Comparison of ENCODE assay signal across 15 cellular contexts in the genomic region with DNA sequence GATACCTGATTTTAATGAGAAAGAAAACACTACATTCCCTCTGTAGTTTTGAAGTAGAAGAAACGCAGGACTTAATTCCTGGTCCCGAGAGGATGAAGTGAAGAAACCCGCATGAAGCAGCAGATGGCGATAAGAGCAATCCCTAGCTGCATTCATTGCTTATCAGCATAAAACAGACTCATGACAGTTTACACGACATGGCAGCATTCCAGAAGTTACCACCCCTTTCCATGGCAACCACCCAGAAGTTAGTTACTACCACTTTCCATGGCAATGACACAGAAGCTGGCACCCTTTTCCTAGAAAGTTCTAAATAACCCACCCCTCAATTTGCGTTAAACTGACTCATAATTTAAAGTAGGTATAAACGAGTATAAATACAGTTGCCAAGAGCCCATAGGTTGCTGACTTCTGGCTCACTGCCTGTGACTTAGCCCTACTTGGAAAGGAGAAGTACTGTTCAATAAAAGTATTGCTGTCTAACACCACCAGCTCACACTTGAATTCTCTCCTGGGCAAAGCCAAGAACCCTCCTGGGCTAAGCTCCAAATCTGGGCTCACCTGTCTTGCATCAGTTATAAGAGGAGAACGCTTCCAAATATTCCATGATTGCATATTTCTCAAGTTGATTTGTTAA. TPM values are rescaled to one million over a fixed set of nuclear protein-coding genes. Genes with fewer than 3 reads are reported as not detected.
DNase-seq lines count a peak whose midpoint lies in the region; ATAC-seq, FAIRE-seq and TF ChIP-seq lines count a peak whose summit lies in the region.
"Had no signal": no experiment of that assay in that cellular context is flagged by ENCODE, and none has a peak within 500 bp of the region (broad histone marks: within the 10 kb centered on the region; RNA-seq: fewer than 3 reads in every experiment).

No MANE protein-coding gene starts in this region.

- H3K4me1 ChIP-seq in K562 (replicated peaks in 1 of 2; ENCODE audit: control insufficient read depth in 2 of 2, insufficient read depth in 2 of 2, low read length in 2 of 2) = peaks cover 6 to 28% of the 10 kb centered on the region in 2 experiments; a peak in 4 of 5 replicates
- H3K4me1 ChIP-seq in left lung = no peaks in the 10 kb centered on the region
- H3K4me1 ChIP-seq in suprapubic skin = no peaks in the 10 kb centered on the region
- H3K4me1 ChIP-seq: spleen had no signal

- peak in 1 of 2 experiments; percentile 28; a peak in 1 of 4 replicates for TF ChIP-seq RAD21 in K562 (CRISPR knock-in tag; conservative IDR thresholded peaks at IDR 0.05 in 1 of 2, IDR thresholded peaks at IDR 0.05 in 1 of 2)

- H3K9ac ChIP-seq in K562 (ENCODE audit: insufficient read depth in 1 of 2, low read depth in 2 of 2, low read length in 2 of 2) = peak overlapping the region in 1 of 2 experiments; percentile 48; a peak in 2 of 4 replicates

- peak overlapping the region; percentile 53 for H2AFZ ChIP-seq in K562 (ENCODE audit: low read depth, low read length)

- H3K4me3 ChIP-seq in LNCaP clone FGC (ENCODE audit: low read depth, low read length) = no peak overlapping the region
- no peak overlapping the region for H3K4me3 ChIP-seq in K562
- no peak overlapping the region for H3K4me3 ChIP-seq in left lung
- no peak overlapping the region for H3K4me3 ChIP-seq in suprapubic skin
- H3K4me3 ChIP-seq: cardiac muscle cell, spleen had no signal

- ATAC-seq in K562 = peak; percentile 81
- ATAC-seq in left lung = peak; percentile 66
- ATAC-seq in GM21526 (IDR thresholded peaks at IDR 0.05; ENCODE audit: low FRiP score, unreplicated experiment) = no peak
- no peak for ATAC-seq in GM21367 (IDR thresholded peaks at IDR 0.05; ENCODE audit: unreplicated experiment)
- ATAC-seq: activated CD4-positive, alpha-beta T cell treated with anti-CD3 and anti-CD28 coated beads for 36 hours had no signal

- in situ Hi-C loops in K562 (cut with MboI) = no loop called here
- in situ Hi-C loops in GM13977 (cut with MboI; ENCODE audit: low pct_unique_long_range_greater_than_20kb, low sequenced_read_pairs, unreplicated experiment) = no loop called here

- TF ChIP-seq CTCF in LNCaP clone FGC (IDR thresholded peaks at IDR 0.05; ENCODE audit: control insufficient read depth, extremely low read depth, insufficient read depth) = 0 out of 2 replicates have a peak, but pooled peaks have one; percentile 16
- TF ChIP-seq CTCF in K562 (IDR thresholded peaks at IDR 0.05 in 2 of 3, conservative IDR thresholded peaks at IDR 0.05 in 1 of 3; ENCODE audit: insufficient read depth in 2 of 3, low read depth in 1 of 3, low read length in 3 of 3) = peak in 2 of 3 experiments; percentile 23 to 32; a peak in 3 of 6 replicates
- no peak for TF ChIP-seq CTCF in left lung (IDR thresholded peaks at IDR 0.05)
- no peak for TF ChIP-seq CTCF in GM13977 (IDR thresholded peaks at IDR 0.05; ENCODE audit: extremely low read depth, insufficient read depth, missing control alignments)
- no peak for TF ChIP-seq CTCF in suprapubic skin (IDR thresholded peaks at IDR 0.05)

- H3K27ac ChIP-seq in K562 (ENCODE audit: extremely low read depth, low read depth, low read length) = peak overlapping the region; percentile 77
- no peak overlapping the region for H3K27ac ChIP-seq in left lung
- no peak overlapping the region for H3K27ac ChIP-seq in suprapubic skin
- H3K27ac ChIP-seq: cardiac muscle cell, spleen had no signal

- WGBS in K562 (ENCODE audit: insufficient coverage, low coverage, missing lambda C conversion rate) = 4% methylated on average over 8 of the region's 8 CpGs
- 23% methylated on average over 8 of the region's 8 CpGs for WGBS in suprapubic skin

- TF ChIP-seq EP300 in K562 (IDR thresholded peaks at IDR 0.05; ENCODE audit: low read length) (peak; percentile 97), suprapubic skin (IDR thresholded peaks at IDR 0.05) (no peak)

- H3K9me1 ChIP-seq in K562 (ENCODE audit: control insufficient read depth, insufficient read depth, low read length) = no peaks in the 10 kb centered on the region

- no peaks in the 10 kb centered on the region for H3K79me2 ChIP-seq in K562 (ENCODE audit: control insufficient read depth, insufficient read depth, low read length)

- H3K9me3 ChIP-seq in K562 (replicated peaks; ENCODE audit: control insufficient read depth, insufficient read depth, low read depth, low read length) (no peaks in the 10 kb centered on the region), left lung (no peaks in the 10 kb centered on the region), suprapubic skin (no peaks in the 10 kb centered on the region)
- H3K9me3 ChIP-seq: spleen had no signal

- DNase-seq in DMS79 (lab: John Stamatoyannopoulos, UW) (peak; percentile 47), LNCaP clone FGC (ENCODE audit: low read depth) (no peak), K562 (ENCODE audit: extremely low read depth in 1 of 4, low spot score in 3 of 4) (peak; percentile 63 to 84 (median 70)), left lung (no peak), GM13977 (ENCODE audit: low spot score) (no peak), suprapubic skin (ENCODE audit: low spot score in 2 of 2) (no peak)
- DNase-seq: activated CD4-positive, alpha-beta T cell treated with anti-CD3 and anti-CD28 coated beads for 36 hours; kidney glomerular epithelial cell; SIG-M5; spleen had no signal

- H3K27me3 ChIP-seq in K562 (ENCODE audit: control insufficient read depth in 2 of 2, insufficient read depth in 2 of 2, low read length in 2 of 2) (no peaks in the 10 kb centered on the region), left lung (peaks cover 0 to 12% of the 10 kb centered on the region in 2 donors), suprapubic skin (no peaks in the 10 kb centered on the region)
- H3K27me3 ChIP-seq: cardiac muscle cell had no signal

- CTCF ChIA-PET in K562 (lab: Yijun Ruan, JAX; ENCODE audit: low intra/inter-chr PET ratio) = no interaction called here

- POLR2A ChIA-PET in K562 (lab: Yijun Ruan, JAX) = no interaction called here

- H3K4me2 ChIP-seq in K562 (ENCODE audit: insufficient read depth, low read length) = peak overlapping the region; percentile 52

- BruUV-seq in K562 (replicated peaks; lab: Mats Ljungman, UMichigan) = no TSS peak

- H4K20me1 ChIP-seq in K562 (replicated peaks; ENCODE audit: control insufficient read depth, insufficient read depth, low read length) = no peaks in the 10 kb centered on the region

- TF ChIP-seq POLR2A in K562 (conservative IDR thresholded peaks at IDR 0.05) = no peak
- no peak for TF ChIP-seq POLR2A in suprapubic skin (IDR thresholded peaks at IDR 0.05)

- intact Hi-C loops in K562 (cut with micrococcal nuclease) (no loop called here), left lung (cut with DNase I) (no loop called here)

- peak; percentile 98 for FAIRE-seq in K562 (lab: Jason Lieb, UNC)
- FAIRE-seq: GM12892 had no signal

- H3K36me3 ChIP-seq in K562 (ENCODE audit: control insufficient read depth, insufficient read depth, low read length) = no peaks in the 10 kb centered on the region
- no peaks in the 10 kb centered on the region for H3K36me3 ChIP-seq in left lung
- H3K36me3 ChIP-seq in suprapubic skin = no peaks in the 10 kb centered on the region
- H3K36me3 ChIP-seq: cardiac muscle cell, spleen had no signal

TF ChIP-seq in K562, 482 proteins besides CTCF, POLR2A, EP300 and RAD21 (continues in another document):
- TF ChIP-seq, protein P1, sequence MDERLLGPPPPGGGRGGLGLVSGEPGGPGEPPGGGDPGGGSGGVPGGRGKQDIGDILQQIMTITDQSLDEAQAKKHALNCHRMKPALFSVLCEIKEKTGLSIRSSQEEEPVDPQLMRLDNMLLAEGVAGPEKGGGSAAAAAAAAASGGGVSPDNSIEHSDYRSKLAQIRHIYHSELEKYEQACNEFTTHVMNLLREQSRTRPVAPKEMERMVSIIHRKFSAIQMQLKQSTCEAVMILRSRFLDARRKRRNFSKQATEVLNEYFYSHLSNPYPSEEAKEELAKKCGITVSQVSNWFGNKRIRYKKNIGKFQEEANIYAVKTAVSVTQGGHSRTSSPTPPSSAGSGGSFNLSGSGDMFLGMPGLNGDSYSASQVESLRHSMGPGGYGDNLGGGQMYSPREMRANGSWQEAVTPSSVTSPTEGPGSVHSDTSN (CRISPR knock-in tag; IDR thresholded peaks at IDR 0.05; ENCODE audit: low read depth) = no peak
- TF ChIP-seq, protein P1 (tag; conservative IDR thresholded peaks at IDR 0.05; ENCODE audit: low read depth) = peak; percentile 54
- 0 out of 2 replicates have a peak, but pooled peaks have one; percentile 39 for TF ChIP-seq BCOR (IDR thresholded peaks at IDR 0.05)
- peak; percentile 49; the same call in 1 of the 2 replicates for TF ChIP-seq MAFG (tag; conservative IDR thresholded peaks at IDR 0.05)
- TF ChIP-seq NFATC3 (IDR thresholded peaks at IDR 0.05) = no peak
- TF ChIP-seq ZBTB17 (CRISPR knock-in tag; IDR thresholded peaks at IDR 0.05) = no peak
- TF ChIP-seq ADNP (tag; IDR thresholded peaks at IDR 0.05) = no peak
- no peak for TF ChIP-seq RBFOX2 (IDR thresholded peaks at IDR 0.05; ENCODE audit: low read depth, low read length)

RNA-seq across cellular contexts. Expression of a gene that starts 5.5 kb away (rescaled TPM):
- total RNA-seq in K562 (2011; cell fraction: chromatin; rRNA removed; ENCODE audit: low replicate concordance) = not detected in 2 replicates
- not detected in 2 replicates for total RNA-seq in K562 (2011; cell fraction: nucleolus; rRNA removed)
- total RNA-seq in K562 (2011; cell fraction: nucleoplasm; rRNA removed) = not detected in 2 replicates
- total RNA-seq in K562 (2014; rRNA removed) (not detected in 2 replicates), K562 (2014; rRNA removed; fragmentation: Illumina TruSeq; extraction: Trizol) (0.36 TPM in 1 of 2 replicates, not detected in the other), K562 (2015; rRNA removed; fragmentation: Illumina TruSeq; extraction: Trizol) (not detected in 2 replicates), K562 (2021) (not detected in 2 replicates), left lung (1 to 10 TPM in 1 of 2 donors, under 1 TPM in 1; 0.65 to 3.1 TPM), suprapubic skin (not detected)
- polyA plus RNA-seq in K562 (2011; rRNA removed) (not detected in 2 replicates), K562 (2014; fragmentation: Illumina TruSeq; extraction: Trizol) (not detected in 2 replicates), K562 (2014; fragmentation: Nextera tagmentation; extraction: Ambion mirVana) (under 1 TPM; 0.14 to 0.21 TPM), K562 (2014; rRNA removed) (not detected in 2 replicates)
- polyA plus RNA-seq in K562 (2011; cell fraction: cytosol; rRNA removed) = 0.12 TPM in 1 of 2 replicates, not detected in the other
- not detected in 2 replicates for polyA plus RNA-seq in K562 (2011; cell fraction: nucleus; rRNA removed)
- polyA plus RNA-seq in K562 (2012) = not detected in 2 replicates
- not detected in 2 replicates for polyA minus RNA-seq in K562 (2011; rRNA and poly(A)+ RNA removed)
- polyA minus RNA-seq in K562 (2011; cell fraction: cytosol; rRNA and poly(A)+ RNA removed) = not detected in 2 replicates
- polyA minus RNA-seq in K562 (2011; cell fraction: nucleus; rRNA and poly(A)+ RNA removed) = not detected in 2 replicates
- total RNA-seq: activated CD4-positive, alpha-beta T cell treated with anti-CD3 and anti-CD28 coated beads for 36 hours; cardiac muscle cell; fibroblast of lung; spleen had no signal
- polyA plus RNA-seq: cardiac muscle cell, fibroblast of lung, spleen had no signal

Comparison
In these comparisons a context has a peak if more than half of its experiments do, and no peak if none do; other contexts are left out.
1. DNase-seq: peak in DMS79 (single experiment) and K562 (4 of 4); none in LNCaP clone FGC (single experiment), left lung (0 of 2), GM13977 (single experiment) and suprapubic skin (0 of 2).
2. CTCF ChIP-seq: peak in LNCaP clone FGC (single experiment) and K562 (2 of 3); none in left lung (0 of 2), GM13977 (single experiment) and suprapubic skin (0 of 2).
3. ATAC-seq: peak in K562 (single experiment) and left lung (single experiment); none in GM21526 (single experiment) and GM21367 (single experiment).